27 cellular contexts compared by ENCODE assay signal in the genomic region with DNA sequence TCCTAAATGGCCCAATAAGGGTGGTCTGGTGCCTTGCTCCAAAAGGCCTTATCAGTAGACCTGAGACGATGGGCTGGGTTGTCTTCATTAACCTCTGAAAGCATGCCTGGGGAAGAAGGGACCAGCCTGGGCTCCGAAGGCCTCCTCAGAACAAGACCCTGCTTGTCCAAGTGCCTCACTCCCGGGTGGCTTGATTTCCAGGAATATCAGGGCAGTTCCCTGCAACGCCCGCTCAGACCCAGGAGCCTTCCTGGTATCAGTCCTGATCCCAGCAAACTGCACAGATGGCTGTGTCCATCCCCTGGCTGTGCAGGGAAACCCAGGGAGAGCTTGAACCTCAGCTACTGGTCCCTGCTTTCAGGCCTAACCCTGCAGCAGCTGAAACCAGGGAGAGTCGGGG. TPM values are rescaled to one million over a fixed set of nuclear protein-coding genes. Genes with fewer than 3 reads are reported as not detected.
DNase-seq lines count a peak whose midpoint lies in the region; ATAC-seq, FAIRE-seq and TF ChIP-seq lines count a peak whose summit lies in the region.
"Had no signal": no experiment of that assay in that cellular context is flagged by ENCODE, and none has a peak within 500 bp of the region (broad histone marks: within the 10 kb centered on the region; RNA-seq: fewer than 3 reads in every experiment).

No MANE protein-coding gene starts in this region.

- no peak overlapping the region for H3K23ac ChIP-seq in H1 (ENCODE audit: insufficient read length)

- H2BK12ac ChIP-seq in H1 (ENCODE audit: low read depth, low read length), result no peak overlapping the region

- H2AFZ ChIP-seq in HepG2 (ENCODE audit: low read length), result no peak overlapping the region
- peak overlapping the region; percentile 58; the same call in 1 of the 2 replicates for H2AFZ ChIP-seq in H1 (ENCODE audit: low read length)
- peak overlapping the region; percentile 34 for H2AFZ ChIP-seq in neural progenitor cell (replicated peaks)
- H2AFZ ChIP-seq: PC-9 had no signal

- CTCF ChIA-PET in HepG2 (lab: Yijun Ruan, JAX; ENCODE audit: low intra/inter-chr PET ratio, low total read pairs) (no interaction called here), H1 (lab: Charles Lee; ENCODE audit: partially characterized antibody) (interaction anchor here (0.6 to 1.3 kb wide), 3 partner anchors 10 to 51 kb away, joined by 3 to 6 read pairs (median 4); no protein-coding TSS in a partner anchor)

- H3K79me2 ChIP-seq in HepG2 (ENCODE audit: insufficient read depth, low read length) (no peaks in the 10 kb centered on the region), H1 (ENCODE audit: control insufficient read depth in 1 of 2, insufficient read depth in 2 of 2, low read length in 2 of 2) (no peaks in the 10 kb centered on the region), neural progenitor cell (ENCODE audit: low read depth) (no peaks in the 10 kb centered on the region)

- H3K36me3 Mint-ChIP-seq in neural progenitor cell, result no peaks in the 10 kb centered on the region
- H3K36me3 Mint-ChIP-seq: CD4-positive, CD25-positive, alpha-beta regulatory T cell had no signal

- H3K4me2 ChIP-seq in HepG2 (ENCODE audit: low read depth, low read length), result peak overlapping the region; percentile 41; the same call in 1 of the 2 replicates
- H3K4me2 ChIP-seq in H1 (ENCODE audit: insufficient read depth in 1 of 2, low read depth in 2 of 2, low read length in 2 of 2), result no peak overlapping the region
- no peak overlapping the region for H3K4me2 ChIP-seq in neural progenitor cell
- H3K4me2 ChIP-seq: BLaER1, PC-9 had no signal

- TF ChIP-seq POLR2A in HepG2 (IDR thresholded peaks at IDR 0.05; ENCODE audit: insufficient read depth in 1 of 2, low read depth in 2 of 2, low read length in 2 of 2), result no peak
- TF ChIP-seq POLR2A in right lobe of liver (IDR thresholded peaks at IDR 0.05), result no peak
- TF ChIP-seq POLR2A in H1 (IDR thresholded peaks at IDR 0.05; ENCODE audit: control extremely low read depth in 1 of 2, low read depth in 2 of 2, low read length in 2 of 2), result no peak
- TF ChIP-seq POLR2A in prostate gland (IDR thresholded peaks at IDR 0.05), result no peak

- H4K5ac ChIP-seq in H1 (ENCODE audit: insufficient read length, low read depth, low read length), result no peak overlapping the region

- no peak overlapping the region for H3K4me3 Mint-ChIP-seq in neural progenitor cell
- H3K4me3 Mint-ChIP-seq: CD4-positive, CD25-positive, alpha-beta regulatory T cell had no signal

- 0 out of 2 replicates have a peak overlapping the region, but pooled peaks have one; percentile 6 for H2BK5ac ChIP-seq in H1 (ENCODE audit: low read depth, low read length)

- H3F3A ChIP-seq in neural progenitor cell (ENCODE audit: low read depth), result no peaks in the 10 kb centered on the region

- H2AK5ac ChIP-seq in H1 (ENCODE audit: low read depth, low read length), result no peak overlapping the region

- no peak overlapping the region for H2BK20ac ChIP-seq in H1 (ENCODE audit: low read length)

- no peak overlapping the region for H3K4me3 ChIP-seq in HepG2 (replicated peaks in 1 of 3; ENCODE audit: insufficient read depth in 1 of 3, low read depth in 2 of 3, low read length in 3 of 3)
- H3K4me3 ChIP-seq in right lobe of liver, result no peak overlapping the region
- no peak overlapping the region for H3K4me3 ChIP-seq in H1 (ENCODE audit: extremely low read depth in 1 of 4, insufficient read depth in 2 of 4, low read depth in 3 of 4, low read length in 4 of 4)
- H3K4me3 ChIP-seq in neural progenitor cell, result no peak overlapping the region
- H3K4me3 ChIP-seq in prostate gland, result no peak overlapping the region
- H3K4me3 ChIP-seq: BLaER1, K562, PC-9 had no signal

- H3K4ac ChIP-seq in H1 (replicated peaks; ENCODE audit: insufficient read length, low read depth, low read length), result no peak overlapping the region

- H4K91ac ChIP-seq in H1 (replicated peaks; ENCODE audit: insufficient read length, low read length), result peak overlapping the region; percentile 17

- peaks cover 2% of the 10 kb centered on the region for H3K4me1 Mint-ChIP-seq in neural progenitor cell
- H3K4me1 Mint-ChIP-seq: CD4-positive, CD25-positive, alpha-beta regulatory T cell had no signal

- peaks cover 4 to 18% of the 10 kb centered on the region in 2 experiments; a peak in 3 of 5 replicates for H3K27me3 ChIP-seq in HepG2 (ENCODE audit: control insufficient read depth in 1 of 2, insufficient read depth in 2 of 2, low read length in 2 of 2)
- H3K27me3 ChIP-seq in right lobe of liver, result no peaks in the 10 kb centered on the region
- H3K27me3 ChIP-seq in H1 (replicated peaks in 1 of 4; ENCODE audit: control insufficient read depth in 3 of 4, extremely low read depth in 1 of 4, insufficient read depth in 3 of 4, low read length in 3 of 4), result no peaks in the 10 kb centered on the region
- no peaks in the 10 kb centered on the region for H3K27me3 ChIP-seq in neural progenitor cell
- H3K27me3 ChIP-seq in prostate gland (replicated peaks; ENCODE audit: insufficient read depth), result no peaks in the 10 kb centered on the region
- H3K27me3 ChIP-seq: BLaER1 had no signal

- H3K36me3 ChIP-seq in HepG2 (replicated peaks in 1 of 2; ENCODE audit: control insufficient read depth in 1 of 2, insufficient read depth in 2 of 2, low read length in 2 of 2) (no peaks in the 10 kb centered on the region), right lobe of liver (no peaks in the 10 kb centered on the region), H1 (ENCODE audit: control insufficient read depth in 2 of 4, insufficient read depth in 4 of 4, low read length in 3 of 4) (no peaks in the 10 kb centered on the region), neural progenitor cell (no peaks in the 10 kb centered on the region), prostate gland (no peaks in the 10 kb centered on the region)
- H3K36me3 ChIP-seq: BLaER1 had no signal

- H3K4me1 ChIP-seq in HepG2 (ENCODE audit: insufficient read depth, low read length), result no peaks in the 10 kb centered on the region
- no peaks in the 10 kb centered on the region for H3K4me1 ChIP-seq in right lobe of liver
- H3K4me1 ChIP-seq in H1 (replicated peaks in 1 of 4; ENCODE audit: control insufficient read depth in 3 of 4, insufficient read depth in 4 of 4, low read length in 3 of 4), result no peaks in the 10 kb centered on the region
- H3K4me1 ChIP-seq in neural progenitor cell, result no peaks in the 10 kb centered on the region
- H3K4me1 ChIP-seq in prostate gland (replicated peaks), result no peaks in the 10 kb centered on the region

- peak; percentile 55; the same call in 2 of the 3 replicates for ATAC-seq in HepG2
- no peak for ATAC-seq in right lobe of liver
- ATAC-seq in HG02759 (IDR thresholded peaks at IDR 0.05; ENCODE audit: unreplicated experiment), result no peak
- ATAC-seq in GM18520 (IDR thresholded peaks at IDR 0.05; ENCODE audit: unreplicated experiment), result no peak
- ATAC-seq: HCT116, K562 had no signal

- TF ChIP-seq CTCF in HepG2 (CRISPR knock-in tag; IDR thresholded peaks at IDR 0.05) (no peak), right lobe of liver (IDR thresholded peaks at IDR 0.05) (no peak), H1 (IDR thresholded peaks at IDR 0.05; ENCODE audit: control extremely low read depth in 1 of 3, insufficient read depth in 1 of 3, low read depth in 1 of 3, low read length in 3 of 3) (no peak), neural progenitor cell (IDR thresholded peaks at IDR 0.05) (no peak), prostate gland (IDR thresholded peaks at IDR 0.05) (no peak)

- intact Hi-C loops in HepG2 (cut with micrococcal nuclease; ENCODE audit: unreplicated experiment) (no loop called here), right lobe of liver (cut with DNase I) (no loop called here), prostate gland (cut with DNase I) (no loop called here)

- 0% methylated on average over 1 of the region's 6 CpGs for WGBS in HepG2 (ENCODE audit: low lambda C conversion rate)
- no CpG with 5 or more reads among the region's 6 CpGs for WGBS in right lobe of liver (ENCODE audit: insufficient coverage, low coverage, low lambda C conversion rate, missing lambda C conversion rate)
- 86% methylated on average over 6 of the region's 6 CpGs; no CpG with 5 or more reads in 1 of the 2 experiments for WGBS in H1 (ENCODE audit: extremely low coverage in 1 of 2, insufficient coverage in 1 of 2, insufficient read length in 1 of 2, insufficient replicate concordance in 2 of 2, low coverage in 1 of 2, low lambda C conversion rate in 2 of 2, missing lambda C conversion rate in 1 of 2), 2 experiments
- 50% methylated on average over 6 of the region's 6 CpGs for WGBS in prostate gland

- peaks cover 9% of the 10 kb centered on the region for H3K27me3 Mint-ChIP-seq in neural progenitor cell (ENCODE audit: insufficient read depth, low read depth)

- H4K8ac ChIP-seq in H1 (ENCODE audit: extremely low read depth, insufficient read depth, low read length), result no peak overlapping the region; the same call in 1 of the 2 replicates

- no peaks in the 10 kb centered on the region for H3K9me3 Mint-ChIP-seq in neural progenitor cell

- no peak for DNase-seq in HepG2 (ENCODE audit: low spot score)
- DNase-seq in right lobe of liver, result no peak
- DNase-seq in H1 (ENCODE audit: low read depth in 1 of 2, low spot score in 2 of 2), result no peak
- no peak for DNase-seq in neural progenitor cell (ENCODE audit: low spot score)
- no peak for DNase-seq in prostate gland (ENCODE audit: low spot score)
- DNase-seq: CD4-positive, CD25-positive, alpha-beta regulatory T cell; GOT3; Kasumi-1; MV-4-11; NCI-H1105; NCI-H1436 treated with DMSO at 0.1 percent for 48 hours; NCI-H187 treated with DMSO at 0.1 percent for 48 hours; NCI-H2171 treated with DMSO at 0.1 percent for 48 hours; NCI-H345; NCI-H748 treated with DMSO at 0.1 percent for 48 hours; NK-92 treated with Interleukin-12 subunit alpha and Interleukin-12 subunit beta, amount 100 ng/mL, for 24 hours; PC-9; RPMI8226; SHP77 treated with DMSO at 0.1 percent for 48 hours had no signal

- no TSS peak for BruUV-seq in HepG2 (replicated peaks; lab: Mats Ljungman, UMichigan)

- no peak overlapping the region for H3K27ac ChIP-seq in HepG2 (ENCODE audit: extremely low read length, insufficient read depth, low read length)
- no peak overlapping the region for H3K27ac ChIP-seq in right lobe of liver
- H3K27ac ChIP-seq in H1 (ENCODE audit: low read depth, low read length), result no peak overlapping the region
- H3K27ac ChIP-seq in neural progenitor cell, result no peak overlapping the region
- H3K27ac ChIP-seq in prostate gland, result no peak overlapping the region
- H3K27ac ChIP-seq: BLaER1, PC-9 had no signal

- no peak for FAIRE-seq in HepG2 (lab: Jason Lieb, UNC)
- no peak for FAIRE-seq in H1 (lab: Jason Lieb, UNC)
- FAIRE-seq: A204.1, D721Med, G401.6 had no signal

- H3K9ac ChIP-seq in HepG2 (ENCODE audit: insufficient read depth, low read depth, low read length) (no peak overlapping the region), H1 (replicated peaks in 1 of 4; ENCODE audit: extremely low read depth in 1 of 4, low read depth in 3 of 4, low read length in 3 of 4) (no peak overlapping the region), neural progenitor cell (no peak overlapping the region)
- H3K9ac ChIP-seq: BLaER1 had no signal

- no peak overlapping the region for H2BK15ac ChIP-seq in H1 (ENCODE audit: low read length)

- TF ChIP-seq EP300 in HepG2 (IDR thresholded peaks at IDR 0.05; ENCODE audit: low read depth in 2 of 2, low read length in 2 of 2) (no peak), HepG2 (CRISPR knock-in tag; IDR thresholded peaks at IDR 0.05; ENCODE audit: borderline replicate concordance) (no peak), H1 (IDR thresholded peaks at IDR 0.05; ENCODE audit: borderline replicate concordance in 1 of 2, low read depth in 2 of 2, low read length in 2 of 2) (no peak)

- no peak overlapping the region for H3K14ac ChIP-seq in H1 (ENCODE audit: insufficient read length)

- H3K56ac ChIP-seq in H1 (replicated peaks; ENCODE audit: insufficient read length, low read depth, low read length), result no peak overlapping the region

- H4K20me1 ChIP-seq in HepG2 (ENCODE audit: insufficient read depth, low read length) (no peaks in the 10 kb centered on the region), H1 (replicated peaks in 1 of 2; ENCODE audit: control insufficient read depth in 1 of 2, insufficient read depth in 2 of 2, low read length in 2 of 2) (no peaks in the 10 kb centered on the region), neural progenitor cell (ENCODE audit: low read depth) (no peaks in the 10 kb centered on the region)
- H4K20me1 ChIP-seq: BLaER1 had no signal

- no peak overlapping the region for H3K27ac Mint-ChIP-seq in neural progenitor cell
- H3K27ac Mint-ChIP-seq: CD4-positive, CD25-positive, alpha-beta regulatory T cell had no signal

- H3K9me3 ChIP-seq in HepG2 (ENCODE audit: low read length), result no peaks in the 10 kb centered on the region
- H3K9me3 ChIP-seq in right lobe of liver, result no peaks in the 10 kb centered on the region
- H3K9me3 ChIP-seq in H1 (ENCODE audit: insufficient read depth in 2 of 2, low read depth in 1 of 2, low read length in 1 of 2), result no peaks in the 10 kb centered on the region
- H3K9me3 ChIP-seq in neural progenitor cell (ENCODE audit: low read depth), result no peaks in the 10 kb centered on the region
- H3K9me3 ChIP-seq in prostate gland, result no peaks in the 10 kb centered on the region
- H3K9me3 ChIP-seq: BLaER1 had no signal

- in situ Hi-C loops in HepG2 (cut with HindIII; ENCODE audit: extremely low pct_ligation_motif_present, low pct_unique_long_range_greater_than_20kb), result no loop called here

- no peaks in the 10 kb centered on the region for H3K79me1 ChIP-seq in H1 (ENCODE audit: low read depth, low read length)

- H3K23me2 ChIP-seq in H1 (ENCODE audit: low read depth, low read length), result no peaks in the 10 kb centered on the region

- POLR2A ChIA-PET in HepG2 (lab: Yijun Ruan, JAX) (no interaction called here), H1 (lab: Charles Lee; ENCODE audit: partially characterized antibody) (no interaction called here)

- no peak for TF ChIP-seq RAD21 in HepG2 (CRISPR knock-in tag; IDR thresholded peaks at IDR 0.05)
- no peak for TF ChIP-seq RAD21 in H1 (IDR thresholded peaks at IDR 0.05 in 1 of 2, conservative IDR thresholded peaks at IDR 0.05 in 1 of 2; ENCODE audit: low read depth in 2 of 2, low read length in 2 of 2)

- H2BK120ac ChIP-seq in H1 (replicated peaks; ENCODE audit: low read depth, low read length), result no peak overlapping the region

- no peak overlapping the region; the same call in 1 of the 2 replicates for H3K18ac ChIP-seq in H1 (ENCODE audit: extremely low read depth, low read length)

RNA-seq across cellular contexts. Expression of a gene that starts 49.9 kb away (rescaled TPM):
- 13.7 and 21.7 TPM in 2 replicates for total RNA-seq in HepG2 (2016; rRNA removed; fragmentation: Illumina TruSeq; extraction: Trizol)
- 11.4 and 13.0 TPM in 2 replicates for total RNA-seq in HepG2 (2016; cell fraction: cytosol; rRNA removed; fragmentation: Illumina TruSeq; extraction: Trizol; ENCODE audit: low read depth)
- total RNA-seq in HepG2 (2016; cell fraction: insoluble cytoplasmic fraction; rRNA removed; fragmentation: Illumina TruSeq; extraction: Trizol), result 13.2 and 19.0 TPM in 2 replicates
- 12.9 and 17.8 TPM in 2 replicates for total RNA-seq in HepG2 (2016; cell fraction: membrane; rRNA removed; fragmentation: Illumina TruSeq; extraction: Trizol)
- total RNA-seq in HepG2 (2016; cell fraction: nucleus; rRNA removed; fragmentation: Illumina TruSeq; extraction: Trizol), result 34.3 and 34.4 TPM in 2 replicates
- 14.9 and 17.8 TPM in 2 replicates for polyA plus RNA-seq in HepG2 (2011; rRNA removed)
- 11.7 and 14.5 TPM in 2 replicates for polyA plus RNA-seq in HepG2 (2011; cell fraction: cytosol; rRNA removed)
- polyA plus RNA-seq in HepG2 (2011; cell fraction: nucleus; rRNA removed), result 19.5 and 20.4 TPM in 2 replicates
- polyA plus RNA-seq in HepG2 (2012), result 17.6 and 19.7 TPM in 2 replicates
- polyA plus RNA-seq in HepG2 (2016; cell fraction: cytosol; fragmentation: Illumina TruSeq; extraction: Trizol; ENCODE audit: low read depth), result 7.4 and 8.5 TPM in 2 replicates
- polyA plus RNA-seq in HepG2 (2016; cell fraction: insoluble cytoplasmic fraction; fragmentation: Illumina TruSeq; extraction: Trizol; ENCODE audit: low read depth), result 16.3 and 20.7 TPM in 2 replicates
- polyA plus RNA-seq in HepG2 (2016; cell fraction: membrane; fragmentation: Illumina TruSeq; extraction: Trizol; ENCODE audit: low read depth), result 17.8 and 18.3 TPM in 2 replicates
- 20.0 and 22.4 TPM in 2 replicates for polyA plus RNA-seq in HepG2 (2016; cell fraction: nucleus; fragmentation: Illumina TruSeq; extraction: Trizol; ENCODE audit: insufficient read depth, low read depth)
- polyA minus RNA-seq in HepG2 (2011; rRNA and poly(A)+ RNA removed; ENCODE audit: low replicate concordance), result 17.5 and 23.0 TPM in 2 replicates
- polyA minus RNA-seq in HepG2 (2011; cell fraction: cytosol; rRNA and poly(A)+ RNA removed), result 9.6 and 10.6 TPM in 2 replicates
- polyA minus RNA-seq in HepG2 (2011; cell fraction: nucleus; rRNA and poly(A)+ RNA removed), result 65.1 and 68.5 TPM in 2 replicates
- total RNA-seq in right lobe of liver, result 10 to 100 TPM; 34.3 to 53.1 (median 40.6) TPM
- total RNA-seq in H1 (2021; fragmentation: NEBNext Ultra II Directional; extraction: Animal tissue kit (Norgen Biotek cat#: 25700)), result 53.8 and 65.9 TPM in 2 replicates
- 21.6 and 33.1 TPM in 2 replicates for polyA plus RNA-seq in H1 (2011; rRNA removed)
- polyA plus RNA-seq in H1 (2011; cell fraction: cytosol; rRNA removed), result 17.0 TPM
- 36.0 TPM for polyA plus RNA-seq in H1 (2011; cell fraction: nucleus; rRNA removed)
- polyA plus RNA-seq in H1 (2012, experiment 1 of 2), result 21.0 to 31.0 TPM (median 29.1 TPM) in 4 replicates
- polyA plus RNA-seq in H1 (2012, experiment 2 of 2), result 18.8 TPM
- polyA plus RNA-seq in H1 (2013, experiment 1 of 2), result 32.6 TPM
- polyA plus RNA-seq in H1 (2013, experiment 2 of 2), result 35.1 TPM
- 34.6 and 44.1 TPM in 2 replicates for polyA minus RNA-seq in H1 (2011; rRNA and poly(A)+ RNA removed)
- 30.0 TPM for polyA minus RNA-seq in H1 (2011; cell fraction: cytosol; rRNA and poly(A)+ RNA removed)
- polyA minus RNA-seq in H1 (2011; cell fraction: nucleus; rRNA and poly(A)+ RNA removed), result 71.2 TPM
- total RNA-seq in neural progenitor cell (ENCODE audit: low replicate concordance), result 49.1 and 66.4 TPM in 2 replicates
- 10 to 100 TPM; 96.3 to 99.2 TPM for total RNA-seq in prostate gland
